Comparison of ENCODE assay signal across 25 cellular contexts in genomic region chr12:131636266-131636665, GRCh38.
"Had no signal": no experiment of that assay in that cellular context is flagged by ENCODE, and none has a peak within 500 bp of the region (broad histone marks: within the 10 kb centered on the region; RNA-seq: fewer than 3 reads in every experiment).

No MANE protein-coding gene starts in this region.

- H3K4me3 ChIP-seq: K562, SJSA1, SK-N-MC had no signal

- H3K36me3 Mint-ChIP-seq: IgD-negative memory B cell had no signal

- H3K9me3 Mint-ChIP-seq: IgD-negative memory B cell had no signal

- H3K36me3 ChIP-seq: SJSA1 had no signal

- H3K4me2 ChIP-seq: KMS-11 had no signal

- H3K4me3 Mint-ChIP-seq: IgD-negative memory B cell had no signal

- H3K9me3 ChIP-seq: SJSA1 had no signal

- H3K27ac Mint-ChIP-seq: IgD-negative memory B cell had no signal

- H3K27ac ChIP-seq: HL-60, KMS-11, SJSA1, SK-N-MC had no signal

- H3K9ac ChIP-seq: KMS-11 had no signal

- DNase-seq: Kasumi-1, MM.1S, MV-4-11, NCI-H1048, NCI-H1105, NCI-H1417, NCI-H1436 treated with DMSO at 0.1 percent for 48 hours, NCI-H1694, NCI-H187 treated with DMSO at 0.1 percent for 48 hours, NCI-H2029 treated with DMSO at 0.1 percent for 48 hours, NCI-H2227 treated with DMSO at 0.1 percent for 48 hours, NCI-H446, NCI-H510A, NCI-H524 treated with DMSO at 0.1 percent for 48 hours, NCI-H69, NCI-H774, Right ventricle myocardium superior, RPMI8226, SIG-M5 had no signal

- H3K27me3 ChIP-seq: SJSA1 had no signal

- H3K4me1 ChIP-seq: SJSA1 had no signal
